25 cellular contexts compared by ENCODE assay signal in genomic region chr13:98845726-98846125, GRCh38.
"Had no signal": no experiment of that assay in that cellular context is flagged by ENCODE, and none has a peak within 500 bp of the region (broad histone marks: within the 10 kb centered on the region; RNA-seq: fewer than 3 reads in every experiment).

No MANE protein-coding gene starts in this region.

- H3K79me2 ChIP-seq: hepatocyte had no signal

- H3K9me3 ChIP-seq: esophagus muscularis mucosa, left ventricle myocardium inferior, lower lobe of right lung, neutrophil, psoas muscle, stomach, thoracic aorta, transverse colon had no signal

- H3K27ac ChIP-seq: esophagus muscularis mucosa, foreskin keratinocyte, hepatocyte, left ventricle myocardium inferior, lower lobe of right lung, neutrophil, psoas muscle, skin epidermis, stomach, thoracic aorta, transverse colon had no signal

- FAIRE-seq: kidney had no signal

- H3K4me2 ChIP-seq: hepatocyte had no signal

- DNase-seq: cortex of kidney; effector CD8-positive, alpha-beta T cell; foreskin keratinocyte; head of caudate nucleus; kidney; left cardiac atrium; left ventricle myocardium inferior; lower lobe of right lung; naive B cell; nephron progenitor cell; psoas muscle; retina; stimulated activated CD4-positive, alpha-beta T cell treated with anti-CD3 and anti-CD28 coated beads, Interleukin-2, amount 100 ng/mL, for 24 hours; stimulated activated CD4-positive, alpha-beta T cell treated with anti-CD3 and anti-CD28 coated beads, Interleukin-4, amount 100 ng/mL, for 4 hours; stimulated activated naive CD4-positive, alpha-beta T cell; stomach; substantia nigra; transverse colon had no signal

- H3K4me3 ChIP-seq: dorsolateral prefrontal cortex, esophagus muscularis mucosa, hepatocyte, left ventricle myocardium inferior, lower lobe of right lung, psoas muscle, skin epidermis, stomach, thoracic aorta, transverse colon had no signal

- H3K27me3 ChIP-seq: dorsolateral prefrontal cortex, esophagus muscularis mucosa, foreskin keratinocyte, hepatocyte, stomach, transverse colon had no signal

- H3K4me1 ChIP-seq: foreskin keratinocyte, lower lobe of right lung, psoas muscle, stomach, transverse colon had no signal

- H3K36me3 ChIP-seq: neutrophil, thoracic aorta had no signal

- ATAC-seq: foreskin keratinocyte, left cardiac atrium, lower lobe of right lung, sciatic nerve had no signal

- H2AFZ ChIP-seq: hepatocyte had no signal
